ENCODE assay signal across 8 cellular contexts in the genomic region with DNA sequence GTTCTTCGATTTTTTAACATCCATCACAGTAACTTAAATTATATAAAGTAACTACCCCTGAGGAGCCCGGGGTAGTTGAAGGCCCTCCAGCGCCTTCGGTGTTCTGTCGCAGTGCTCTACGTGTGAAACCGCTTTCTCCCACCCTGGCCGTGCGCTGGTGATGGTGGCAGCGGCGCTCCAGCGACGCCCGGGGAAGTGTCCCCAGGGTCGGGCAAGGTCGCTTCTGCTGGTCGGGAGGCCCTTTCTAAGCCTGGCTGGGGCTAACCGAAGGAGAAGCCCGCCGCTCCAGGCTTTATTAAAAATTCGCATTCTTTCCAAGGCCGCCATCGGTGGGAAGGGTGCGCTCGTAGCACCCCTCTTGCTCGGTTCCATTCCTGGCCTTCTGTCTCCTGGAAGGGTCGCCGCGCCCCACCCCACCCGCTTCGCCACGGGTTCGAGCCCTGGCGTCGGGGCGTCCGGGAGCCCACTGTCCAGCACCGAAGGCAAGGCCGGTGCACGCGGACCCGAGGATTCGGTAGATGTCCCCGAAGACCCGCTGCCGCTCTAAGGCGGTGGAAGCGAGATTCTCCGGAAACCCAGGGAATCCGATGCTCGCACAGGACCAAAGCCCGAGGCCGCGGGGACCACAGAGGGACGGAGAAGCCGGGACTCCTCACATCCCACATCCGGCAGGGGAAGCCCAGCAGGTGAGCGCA.
DNase-seq lines count a peak whose midpoint lies in the region; ATAC-seq and TF ChIP-seq lines count a peak whose summit lies in the region.

No MANE protein-coding gene starts in this region.

- no peak for DNase-seq in cardiac fibroblast (ENCODE audit: low read depth in 2 of 2)
- peak; percentile 38 for DNase-seq in iPS-NIHi7 (ENCODE audit: extremely low spot score)
- DNase-seq in epidermal melanocyte (ENCODE audit: insufficient read length, low spot score) = no peak

- no peak for TF ChIP-seq CTCF in cardiac fibroblast (IDR thresholded peaks at IDR 0.05; ENCODE audit: low read depth, low read length)

- ATAC-seq in HG03097 (IDR thresholded peaks at IDR 0.05; ENCODE audit: low FRiP score, unreplicated experiment) (no peak), HG02852 (IDR thresholded peaks at IDR 0.05; ENCODE audit: unreplicated experiment) (no peak), HG03354 (IDR thresholded peaks at IDR 0.05; ENCODE audit: poor library complexity, severe bottlenecking, unreplicated experiment) (no peak)

- peak overlapping the region; percentile 70 for H3K4me3 ChIP-seq in HUES6 (ENCODE audit: low read depth, low read length)
- H3K4me3 ChIP-seq in cardiac fibroblast (replicated peaks in 1 of 2; ENCODE audit: low read depth in 2 of 2, low read length in 2 of 2) = peak overlapping the region; percentile 33 to 41
- peak overlapping the region in 5 of 7 experiments; percentile 32 to 53 (median 39) for H3K4me3 ChIP-seq in skin epidermis

- H3K27me3 ChIP-seq in HUES6 (ENCODE audit: control insufficient read depth, insufficient read depth, low read length) = peaks cover 47% of the 10 kb centered on the region

- no peaks in the 10 kb centered on the region for H3K36me3 ChIP-seq in HUES6 (ENCODE audit: control insufficient read depth, insufficient read depth, low read length)

- H3K9ac ChIP-seq in HUES6 (ENCODE audit: low read length) = peak overlapping the region; percentile 27

- no peaks in the 10 kb centered on the region for H3K9me3 ChIP-seq in HUES6 (ENCODE audit: control insufficient read depth, insufficient read depth, low read depth, low read length)

- peaks cover 4% of the 10 kb centered on the region; the same call in 1 of the 2 replicates for H3K4me1 ChIP-seq in HUES6 (ENCODE audit: control insufficient read depth, insufficient read depth, low read length)

- H3K27ac ChIP-seq in HUES6 (ENCODE audit: low read depth, low read length) (no peak overlapping the region), skin epidermis (no peak overlapping the region)
